ENCODE assay signal across 1 cellular context in genomic region chr1:222582099-222582774, GRCh38.
A peak's percentile ranks its signal among the peaks of the same experiment; 100 is the strongest.
TF ChIP-seq lines count a peak whose summit lies in the region.

No MANE protein-coding gene starts in this region.

TF ChIP-seq in K562, 482 proteins besides CTCF, POLR2A, EP300 and RAD21 (continued from another document):
- TF ChIP-seq ATF3 (IDR thresholded peaks at IDR 0.05) (peak; percentile 44), ATF3 (CRISPR knock-in tag; conservative IDR thresholded peaks at IDR 0.05) (no peak), FOSL1 (tag; conservative IDR thresholded peaks at IDR 0.05) (0 out of 2 replicates have a peak, but pooled peaks have one; percentile 19)
TF ChIP-seq in K562: peak in this region for 2.
